11 cellular contexts compared by ENCODE assay signal in genomic region chr11:5620606-5621521, GRCh38. TPM values are rescaled to one million over a fixed set of nuclear protein-coding genes. Genes with fewer than 3 reads are reported as not detected.
DNase-seq lines count a peak whose midpoint lies in the region; ATAC-seq and TF ChIP-seq lines count a peak whose summit lies in the region.
"Had no signal": no experiment of that assay in that cellular context is flagged by ENCODE, and none has a peak within 500 bp of the region (broad histone marks: within the 10 kb centered on the region; RNA-seq: fewer than 3 reads in every experiment).

No MANE protein-coding gene starts in this region.

- H3K9me3 ChIP-seq in right lobe of liver (no peaks in the 10 kb centered on the region), vagina (no peaks in the 10 kb centered on the region)

- WGBS in right lobe of liver (ENCODE audit: insufficient coverage, low coverage, low lambda C conversion rate, missing lambda C conversion rate), result 58% methylated on average over 3 of the region's 3 CpGs

- no peaks in the 10 kb centered on the region for H3K27me3 Mint-ChIP-seq in nephron progenitor cell (ENCODE audit: low read depth, poor library complexity)
- H3K27me3 Mint-ChIP-seq: stimulated activated naive CD8-positive, alpha-beta T cell treated with anti-CD3 and anti-CD28 coated beads, Interleukin-15, amount 100 ng/mL, for 72 hours had no signal

- TF ChIP-seq POLR2A in right lobe of liver (IDR thresholded peaks at IDR 0.05) (no peak), vagina (IDR thresholded peaks at IDR 0.05) (no peak)

- H3K36me3 ChIP-seq in right lobe of liver (no peaks in the 10 kb centered on the region), vagina (no peaks in the 10 kb centered on the region)

- peaks cover 29% of the 10 kb centered on the region for H3K4me1 Mint-ChIP-seq in nephron progenitor cell

- peaks cover 0 to 40% (median 2%) of the 10 kb centered on the region in 4 donors for H3K4me1 ChIP-seq in right lobe of liver
- peaks cover 29% of the 10 kb centered on the region for H3K4me1 ChIP-seq in vagina

- H3K4me3 Mint-ChIP-seq in nephron progenitor cell, result no peak overlapping the region
- H3K4me3 Mint-ChIP-seq: stimulated activated naive CD8-positive, alpha-beta T cell treated with anti-CD3 and anti-CD28 coated beads, Interleukin-15, amount 100 ng/mL, for 72 hours had no signal

- no peak for DNase-seq in Right ventricle myocardium inferior (ENCODE audit: missing footprints)
- no peak for DNase-seq in cardiac septum (ENCODE audit: low spot score)
- DNase-seq in choroid plexus epithelial cell (ENCODE audit: low read depth), result peak; percentile 93
- no peak for DNase-seq in right lobe of liver
- DNase-seq in vagina (ENCODE audit: extremely low spot score in 2 of 2), result no peak
- DNase-seq in NCI-H526 treated with DMSO at 0.1 percent for 48 hours (lab: John Stamatoyannopoulos, UW), result no peak
- no peak for DNase-seq in nephron progenitor cell
- DNase-seq: NCI-H82; stimulated activated naive CD8-positive, alpha-beta T cell treated with anti-CD3 and anti-CD28 coated beads, Interleukin-15, amount 100 ng/mL, for 72 hours had no signal

- ATAC-seq in Right ventricle myocardium inferior (peak; percentile 49), right lobe of liver (peak; percentile 62 to 72 (median 64)), GM21526 (IDR thresholded peaks at IDR 0.05; ENCODE audit: low FRiP score, unreplicated experiment) (no peak)
- ATAC-seq: stimulated activated naive CD8-positive, alpha-beta T cell treated with anti-CD3 and anti-CD28 coated beads, Interleukin-15, amount 100 ng/mL, for 72 hours had no signal

- H3K36me3 Mint-ChIP-seq in nephron progenitor cell (ENCODE audit: low read depth), result no peaks in the 10 kb centered on the region

- no peak overlapping the region for H3K4me3 ChIP-seq in choroid plexus epithelial cell (ENCODE audit: low read depth, low read length)
- no peak overlapping the region for H3K4me3 ChIP-seq in right lobe of liver
- no peak overlapping the region for H3K4me3 ChIP-seq in vagina

- H3K9me3 Mint-ChIP-seq in nephron progenitor cell, result no peaks in the 10 kb centered on the region
- H3K9me3 Mint-ChIP-seq: stimulated activated naive CD8-positive, alpha-beta T cell treated with anti-CD3 and anti-CD28 coated beads, Interleukin-15, amount 100 ng/mL, for 72 hours had no signal

- TF ChIP-seq CTCF in choroid plexus epithelial cell (conservative IDR thresholded peaks at IDR 0.05; ENCODE audit: low read depth, low read length) (no peak), right lobe of liver (IDR thresholded peaks at IDR 0.05) (no peak), vagina (IDR thresholded peaks at IDR 0.05) (no peak), nephron progenitor cell (IDR thresholded peaks at IDR 0.05) (no peak)

- H3K27ac Mint-ChIP-seq in nephron progenitor cell, result no peak overlapping the region

- intact Hi-C loops in Right ventricle myocardium inferior (cut with DNase I), result no loop called here
- intact Hi-C loops in cardiac septum (cut with DNase I), result loop anchor here (10.0 kb wide), 1 partner anchor 64 kb away; the partner anchor contains the start of genes TRIM22 and TRIM5
- intact Hi-C loops in right lobe of liver (cut with DNase I), result no loop called here
- intact Hi-C loops in vagina (cut with DNase I), result no loop called here

- H3K27me3 ChIP-seq in right lobe of liver (no peaks in the 10 kb centered on the region), vagina (no peaks in the 10 kb centered on the region)

- H3K27ac ChIP-seq in right lobe of liver (no peak overlapping the region), vagina (peak overlapping the region; percentile 14)
- H3K27ac ChIP-seq: C4-2B had no signal

RNA-seq across cellular contexts. Expression of gene TRIM34, which starts 3.9 kb away (rescaled TPM):
- 2.8 TPM for total RNA-seq in Right ventricle myocardium inferior
- 2.3 TPM for total RNA-seq in cardiac septum
- total RNA-seq in right lobe of liver, result 1 to 10 TPM in 5 of 6 experiments, under 1 TPM in 1; 0.93 to 3.3 (median 2.3) TPM
- 6.9 TPM for total RNA-seq in vagina

RNA-seq across cellular contexts. Expression of gene TRIM6, which starts 24.4 kb away (rescaled TPM):
- total RNA-seq in Right ventricle myocardium inferior (0.84 TPM), cardiac septum (0.46 TPM), right lobe of liver (1 to 10 TPM in 1 of 6 experiments, under 1 TPM in 5; 0.29 to 2.0 (median 0.65) TPM), vagina (3.9 TPM)

RNA-seq across cellular contexts. Expression of gene OR52B6, which starts 40.2 kb away (rescaled TPM):
- total RNA-seq in Right ventricle myocardium inferior (not detected), cardiac septum (not detected), right lobe of liver (not detected), vagina (not detected)
